ENCODE assay signal across 9 cellular contexts in genomic region chr19:3275583-3276340, GRCh38. TPM values are rescaled to one million over a fixed set of nuclear protein-coding genes. Genes with fewer than 3 reads are reported as not detected.
DNase-seq lines count a peak whose midpoint lies in the region; TF ChIP-seq lines count a peak whose summit lies in the region.
"Had no signal": no experiment of that assay in that cellular context is flagged by ENCODE, and none has a peak within 500 bp of the region (broad histone marks: within the 10 kb centered on the region; RNA-seq: fewer than 3 reads in every experiment).

No MANE protein-coding gene starts in this region.

- peak overlapping the region; percentile 79 for H3K4me2 ChIP-seq in SK-N-SH

- H4K20me1 ChIP-seq in SK-N-SH (ENCODE audit: insufficient read depth), result no peaks in the 10 kb centered on the region

- H3K27me3 ChIP-seq in MG63 (no peaks in the 10 kb centered on the region), SK-N-SH (ENCODE audit: insufficient read depth) (no peaks in the 10 kb centered on the region), uterus (peaks cover 8 to 9% of the 10 kb centered on the region in 2 donors)

- 3% methylated on average over 23 of the region's 45 CpGs for WGBS in SK-N-SH (ENCODE audit: low lambda C conversion rate)

- no peaks in the 10 kb centered on the region for H3K36me3 Mint-ChIP-seq in activated naive CD4-positive, alpha-beta T cell treated with anti-CD3 and anti-CD28 coated beads for 36 hours (ENCODE audit: low read depth)
- H3K36me3 Mint-ChIP-seq in glutamatergic neuron (ENCODE audit: unreplicated experiment), result no peaks in the 10 kb centered on the region

- TF ChIP-seq EP300 in SK-N-SH (IDR thresholded peaks at IDR 0.05; ENCODE audit: borderline replicate concordance in 1 of 2, low read depth in 1 of 2, low read length in 1 of 2), result no peak

- intact Hi-C loops in activated naive CD4-positive, alpha-beta T cell treated with anti-CD3 and anti-CD28 coated beads for 36 hours (cut with micrococcal nuclease), result loop anchor here (1.0 kb wide), 1 partner anchor 10 kb away; no protein-coding TSS in a partner anchor
- intact Hi-C loops in posterior vena cava (cut with DNase I) (no loop called here), uterus (cut with DNase I; ENCODE audit: low total_unique reads) (no loop called here)

- H3F3A ChIP-seq in SK-N-SH (replicated peaks; ENCODE audit: insufficient read depth), result peaks cover 3% of the 10 kb centered on the region

- POLR2A ChIA-PET in SK-N-SH (lab: Yijun Ruan, JAX), result interaction anchor here (1.0 kb wide), 1 partner anchor 225 kb away, joined by 4 read pairs; the partner anchor contains the start of gene DOHH

- TF ChIP-seq RAD21 in SK-N-SH (IDR thresholded peaks at IDR 0.05; ENCODE audit: low read length), result no peak

- H3K27ac Mint-ChIP-seq in activated naive CD4-positive, alpha-beta T cell treated with anti-CD3 and anti-CD28 coated beads for 36 hours, result no peak overlapping the region
- H3K27ac Mint-ChIP-seq in glutamatergic neuron (ENCODE audit: unreplicated experiment), result peak overlapping the region; percentile 79

- H3K4me3 Mint-ChIP-seq in activated naive CD4-positive, alpha-beta T cell treated with anti-CD3 and anti-CD28 coated beads for 36 hours, result peak overlapping the region; percentile 77
- peak overlapping the region; percentile 84 for H3K4me3 Mint-ChIP-seq in glutamatergic neuron (ENCODE audit: unreplicated experiment)

- no peaks in the 10 kb centered on the region for H3K79me2 ChIP-seq in SK-N-SH (ENCODE audit: insufficient read depth)

- peaks cover 12% of the 10 kb centered on the region for H3K27me3 Mint-ChIP-seq in activated naive CD4-positive, alpha-beta T cell treated with anti-CD3 and anti-CD28 coated beads for 36 hours (ENCODE audit: low read depth)
- peaks cover 17% of the 10 kb centered on the region for H3K27me3 Mint-ChIP-seq in glutamatergic neuron (ENCODE audit: unreplicated experiment)

- H3K27ac ChIP-seq in SK-N-SH (ENCODE audit: low read depth in 2 of 2, low read length in 1 of 2) (peak overlapping the region in 1 of 2 experiments; percentile 48; a peak in 1 of 4 replicates), uterus (no peak overlapping the region)

- CTCF ChIA-PET in SK-N-SH (lab: Yijun Ruan, JAX), result interaction anchor here (0.6 to 2.8 kb wide), 15 partner anchors 9 to 314 kb away, joined by 3 to 12 read pairs (median 4); partner anchors contain the start of genes CELF5 and MFSD12
- CTCF ChIA-PET in activated naive CD4-positive, alpha-beta T cell treated with anti-CD3 and anti-CD28 coated beads for 36 hours (lab: Charles Lee), result interaction anchor here (0.5 to 1.3 kb wide), 7 partner anchors 8 to 641 kb away, joined by 3 to 5 read pairs (median 3); no protein-coding TSS in a partner anchor

- H3K9me3 ChIP-seq in MG63 (no peaks in the 10 kb centered on the region), SK-N-SH (no peaks in the 10 kb centered on the region), uterus (peaks cover 0 to 8% of the 10 kb centered on the region in 2 donors)

- H3K4me1 ChIP-seq in SK-N-SH (ENCODE audit: control insufficient read depth in 1 of 2, insufficient read depth in 2 of 2, low read depth in 1 of 2, low read length in 1 of 2), result peaks cover 0 to 7% of the 10 kb centered on the region in 2 experiments; a peak in 2 of 4 replicates
- peaks cover 0 to 5% of the 10 kb centered on the region in 2 donors for H3K4me1 ChIP-seq in uterus

- H3K36me3 ChIP-seq in MG63 (no peaks in the 10 kb centered on the region), SK-N-SH (replicated peaks in 1 of 2; ENCODE audit: control insufficient read depth in 1 of 2, insufficient read depth in 2 of 2, low read length in 1 of 2) (no peaks in the 10 kb centered on the region), uterus (no peaks in the 10 kb centered on the region)

- no peak for TF ChIP-seq POLR2A in uterus (IDR thresholded peaks at IDR 0.05)

- H3K4me1 Mint-ChIP-seq in activated naive CD4-positive, alpha-beta T cell treated with anti-CD3 and anti-CD28 coated beads for 36 hours (ENCODE audit: low read depth), result peaks cover 9% of the 10 kb centered on the region
- H3K4me1 Mint-ChIP-seq in glutamatergic neuron (ENCODE audit: low read depth, unreplicated experiment), result peaks cover 10% of the 10 kb centered on the region

- peak; percentile 35 for TF ChIP-seq CTCF in SK-N-SH (IDR thresholded peaks at IDR 0.05)
- peak; percentile 74 for TF ChIP-seq CTCF in glutamatergic neuron (IDR thresholded peaks at IDR 0.05; ENCODE audit: partially characterized antibody, unreplicated experiment)
- no peak for TF ChIP-seq CTCF in uterus (IDR thresholded peaks at IDR 0.05)

- no peaks in the 10 kb centered on the region for H3K9me2 ChIP-seq in SK-N-SH

- peak overlapping the region; percentile 86; the same call in 1 of the 2 replicates for H2AFZ ChIP-seq in SK-N-SH (ENCODE audit: low read depth)

- H3K9ac ChIP-seq in SK-N-SH, result peak overlapping the region; percentile 49

- H3K4me3 ChIP-seq in MG63 (peak overlapping the region; percentile 46), SK-N-SH (ENCODE audit: low read depth in 2 of 2, low read length in 1 of 2) (peak overlapping the region; percentile 52 to 60), uterus (no peak overlapping the region)

- peaks cover 7% of the 10 kb centered on the region for H3K9me3 Mint-ChIP-seq in activated naive CD4-positive, alpha-beta T cell treated with anti-CD3 and anti-CD28 coated beads for 36 hours
- peaks cover 14% of the 10 kb centered on the region for H3K9me3 Mint-ChIP-seq in glutamatergic neuron (ENCODE audit: unreplicated experiment)

- DNase-seq in GM04504 (ENCODE audit: low read depth) (peak; percentile 39), MG63 (peak; percentile 78), SK-N-SH (peak; percentile 100), glutamatergic neuron (peak; percentile 95), posterior vena cava (ENCODE audit: low spot score) (peak; percentile 86), uterus (peak; percentile 30 to 42), midbrain (lab: John Stamatoyannopoulos, UW) (no peak)
- peak; percentile 94 for DNase-seq in activated naive CD4-positive, alpha-beta T cell treated with anti-CD3 and anti-CD28 coated beads for 36 hours

TF ChIP-seq in SK-N-SH, 30 proteins besides CTCF, POLR2A, EP300 and RAD21:
- TF ChIP-seq SMC3 (IDR thresholded peaks at IDR 0.05; ENCODE audit: low read depth, low read length) (0 out of 2 replicates have a peak, but pooled peaks have one; percentile 15), NFIC (IDR thresholded peaks at IDR 0.05; ENCODE audit: borderline replicate concordance) (no peak), FOXM1 (IDR thresholded peaks at IDR 0.05; ENCODE audit: low read depth) (no peak), ZBTB33 (IDR thresholded peaks at IDR 0.05; ENCODE audit: borderline replicate concordance, low read depth) (no peak), CHD2 (IDR thresholded peaks at IDR 0.05; ENCODE audit: low read length, partially characterized antibody) (no peak), USF1 (IDR thresholded peaks at IDR 0.05; ENCODE audit: borderline replicate concordance, low read depth) (no peak), MXI1 (IDR thresholded peaks at IDR 0.05; ENCODE audit: low read depth, low read length) (peak; percentile 43; the same call in 1 of the 2 replicates)

RNA-seq across cellular contexts. Expression of gene CELF5, which starts 51.3 kb away (rescaled TPM):
- not detected in 2 replicates for total RNA-seq in MG63 (2014; rRNA removed; shearing (Covaris generic); ENCODE audit: low replicate concordance)
- polyA plus RNA-seq in SK-N-SH (2012; rRNA removed), result 0.33 and 0.57 TPM in 2 replicates
- polyA plus RNA-seq in SK-N-SH (2012; cell fraction: cytosol; rRNA removed), result 0.27 and 0.42 TPM in 2 replicates
- polyA plus RNA-seq in SK-N-SH (2012; cell fraction: nucleus; rRNA removed), result 1.5 and 3.5 TPM in 2 replicates
- not detected for total RNA-seq in activated naive CD4-positive, alpha-beta T cell treated with anti-CD3 and anti-CD28 coated beads for 36 hours
- total RNA-seq in glutamatergic neuron (ENCODE audit: unreplicated experiment) (12.5 TPM), posterior vena cava (not detected), uterus (under 1 TPM in 2 of 4 donors, not detected in 2; 0.28 to 0.73 TPM)
- total RNA-seq: subcutaneous adipose tissue had no signal

Comparison
In these comparisons a context has a peak if more than half of its experiments do, and no peak if none do; other contexts are left out.
1. H3K4me3 ChIP-seq: peak in MG63 (single experiment) and SK-N-SH (2 of 2); none in uterus (0 of 2).
2. CTCF ChIP-seq: peak in SK-N-SH (single experiment) and glutamatergic neuron (single experiment); none in uterus (0 of 4).